In the genomic region with DNA sequence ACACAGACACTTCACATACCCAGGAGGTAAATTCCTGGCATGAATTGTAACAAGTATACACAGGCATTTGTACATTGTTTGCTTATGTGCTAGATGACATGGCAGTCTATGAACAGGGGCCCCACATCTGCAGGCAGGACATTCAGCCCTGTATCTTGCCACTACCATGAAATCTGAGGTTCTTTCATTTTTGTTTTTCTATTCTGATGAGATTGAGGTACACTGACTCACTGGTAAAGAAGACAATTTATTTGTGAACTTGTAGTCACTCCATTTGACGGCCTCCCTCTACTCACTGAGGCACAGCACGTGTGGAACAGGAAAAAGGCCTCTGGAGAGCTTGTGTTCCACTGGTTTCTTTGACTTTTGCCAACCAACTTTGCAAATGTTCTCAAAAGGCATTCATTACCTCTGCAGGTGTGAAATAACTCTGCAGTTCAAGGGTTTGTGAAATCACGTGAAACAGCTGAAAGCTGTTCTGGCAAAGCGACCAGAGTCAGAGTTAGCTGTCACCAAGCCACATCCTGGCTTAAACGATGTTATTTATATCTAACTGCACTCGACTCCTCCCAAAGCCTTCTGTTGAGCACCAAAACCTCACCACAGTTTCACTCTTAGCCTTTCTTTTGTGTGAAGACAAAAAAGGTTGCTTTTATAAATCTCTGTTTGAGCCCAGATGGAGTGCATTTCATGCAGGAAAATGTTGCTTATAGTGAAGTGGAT, we compare ENCODE assay signal across 9 cellular contexts.
DNase-seq lines count a peak whose midpoint lies in the region; ATAC-seq and FAIRE-seq lines count a peak whose summit lies in the region.
"Had no signal": no experiment of that assay in that cellular context is flagged by ENCODE, and none has a peak within 500 bp of the region (broad histone marks: within the 10 kb centered on the region; RNA-seq: fewer than 3 reads in every experiment).

No MANE protein-coding gene starts in this region.

- H3K27me3 Mint-ChIP-seq in activated naive CD8-positive, alpha-beta T cell treated with anti-CD3 and anti-CD28 coated beads, Interleukin-2, amount 10 ng/mL, durations not matched to agents 7 days and 5 days: no peaks in the 10 kb centered on the region

- peak overlapping the region; percentile 80 for H3K4me3 Mint-ChIP-seq in activated naive CD8-positive, alpha-beta T cell treated with anti-CD3 and anti-CD28 coated beads, Interleukin-2, amount 10 ng/mL, durations not matched to agents 7 days and 5 days

- ATAC-seq in GM18907 (IDR thresholded peaks at IDR 0.05; ENCODE audit: unreplicated experiment) (peak; percentile 96), HG02938 (IDR thresholded peaks at IDR 0.05; ENCODE audit: unreplicated experiment) (peak; percentile 98)
- ATAC-seq in activated naive CD8-positive, alpha-beta T cell treated with anti-CD3 and anti-CD28 coated beads, Interleukin-2, amount 10 ng/mL, durations not matched to agents 7 days and 5 days (ENCODE audit: low read depth): peak; percentile 96
- ATAC-seq: Panc1 had no signal

- peaks cover 5% of the 10 kb centered on the region for H3K36me3 Mint-ChIP-seq in activated naive CD8-positive, alpha-beta T cell treated with anti-CD3 and anti-CD28 coated beads, Interleukin-2, amount 10 ng/mL, durations not matched to agents 7 days and 5 days

- DNase-seq in RCC 7860 (ENCODE audit: low spot score) (peak; percentile 34), urothelium cell line (ENCODE audit: low spot score) (no peak), NCI-H748 treated with DMSO at 0.1 percent for 48 hours (lab: John Stamatoyannopoulos, UW) (no peak), NCI-H524 (lab: John Stamatoyannopoulos, UW) (no peak)
- DNase-seq in activated naive CD8-positive, alpha-beta T cell treated with anti-CD3 and anti-CD28 coated beads, Interleukin-2, amount 10 ng/mL, durations not matched to agents 7 days and 5 days: peak; percentile 51
- peak; percentile 58 for DNase-seq in stimulated activated CD4-positive, alpha-beta T cell treated with anti-CD3 and anti-CD28 coated beads, Interleukin-15, amount 100 ng/mL, for 24 hours

- peak overlapping the region; percentile 99 for H3K27ac Mint-ChIP-seq in activated naive CD8-positive, alpha-beta T cell treated with anti-CD3 and anti-CD28 coated beads, Interleukin-2, amount 10 ng/mL, durations not matched to agents 7 days and 5 days

- POLR2A ChIA-PET in activated naive CD8-positive, alpha-beta T cell treated with anti-CD3 and anti-CD28 coated beads, Interleukin-2, amount 10 ng/mL, durations not matched to agents 7 days and 5 days (lab: Charles Lee): interaction anchor here (0.7 to 1.2 kb wide), 3 partner anchors 19 to 559 kb away, joined by 3 to 4 read pairs (median 3); no protein-coding TSS in a partner anchor

- H3K9me3 Mint-ChIP-seq in activated naive CD8-positive, alpha-beta T cell treated with anti-CD3 and anti-CD28 coated beads, Interleukin-2, amount 10 ng/mL, durations not matched to agents 7 days and 5 days: peaks cover 5% of the 10 kb centered on the region

- peaks cover 35% of the 10 kb centered on the region for H3K4me1 Mint-ChIP-seq in activated naive CD8-positive, alpha-beta T cell treated with anti-CD3 and anti-CD28 coated beads, Interleukin-2, amount 10 ng/mL, durations not matched to agents 7 days and 5 days

- no peak for FAIRE-seq in RCC 7860 (lab: Jason Lieb, UNC)
- FAIRE-seq in urothelium cell line (lab: Jason Lieb, UNC): no peak

Comparison
In these comparisons a context has a peak if more than half of its experiments do, and no peak if none do; other contexts are left out.
1. DNase-seq: peak in RCC 7860 (single experiment), activated naive CD8-positive, alpha-beta T cell treated with anti-CD3 and anti-CD28 coated beads, Interleukin-2, amount 10 ng/mL, durations not matched to agents 7 days and 5 days (single experiment) and stimulated activated CD4-positive, alpha-beta T cell treated with anti-CD3 and anti-CD28 coated beads, Interleukin-15, amount 100 ng/mL, for 24 hours (single experiment); none in urothelium cell line (single experiment), NCI-H748 treated with DMSO at 0.1 percent for 48 hours (single experiment) and NCI-H524 (0 of 2).
2. Peak in every context shown above with its lines, with median percentiles within 50 percentile points of each other: ATAC-seq.